ENCODE assay signal across 5 cellular contexts in genomic region chr3:125920751-125921279, GRCh38. TPM values are rescaled to one million over a fixed set of nuclear protein-coding genes. Genes with fewer than 3 reads are reported as not detected.
"Had no signal": no experiment of that assay in that cellular context is flagged by ENCODE, and none has a peak within 500 bp of the region (broad histone marks: within the 10 kb centered on the region; RNA-seq: fewer than 3 reads in every experiment).

No MANE protein-coding gene starts in this region.

RNA-seq across cellular contexts. Expression of gene ROPN1B, which starts 48.2 kb away (rescaled TPM):
- total RNA-seq: GM23338, H1, H9, IMR-90, K562 had no signal
- polyA plus RNA-seq: GM23338, IMR-90, K562 had no signal
